ENCODE assay signal across 1 cellular context in genomic region chr9:125261501-125262216, GRCh38.
TF ChIP-seq lines count a peak whose summit lies in the region.

GAPVD1 (plus strand) TSS chr9:125261826; CDS start chr9:125298922, 37,096 bp downstream.

TF ChIP-seq in HepG2, 621 proteins besides CTCF, POLR2A, EP300 and RAD21 (continued from another document and continues in another):
- TF ChIP-seq MLXIP (CRISPR knock-in tag; IDR thresholded peaks at IDR 0.05; ENCODE audit: borderline replicate concordance), result no peak
- no peak for TF ChIP-seq ZNF644 (CRISPR knock-in tag; IDR thresholded peaks at IDR 0.05; ENCODE audit: low read depth)
- TF ChIP-seq ZSCAN22 (CRISPR knock-in tag; IDR thresholded peaks at IDR 0.05), result 0 out of 2 replicates have a peak, but pooled peaks have one; percentile 50
- peak; percentile 70; the same call in 1 of the 2 replicates for TF ChIP-seq EED (CRISPR knock-in tag; IDR thresholded peaks at IDR 0.05)
- peak; percentile 96 for TF ChIP-seq ZNF333 (CRISPR knock-in tag; IDR thresholded peaks at IDR 0.05; ENCODE audit: borderline replicate concordance)
- peak; percentile 65; the same call in 1 of the 2 replicates for TF ChIP-seq SIN3A (IDR thresholded peaks at IDR 0.05; ENCODE audit: borderline replicate concordance, low read depth, low read length)
- peak; percentile 18; the same call in 1 of the 2 replicates for TF ChIP-seq FOXC1 (CRISPR knock-in tag; IDR thresholded peaks at IDR 0.05; ENCODE audit: borderline replicate concordance)
- TF ChIP-seq ZNF281 (CRISPR knock-in tag; IDR thresholded peaks at IDR 0.05; ENCODE audit: borderline replicate concordance), result peak; percentile 51
- peak; percentile 54; the same call in 1 of the 2 replicates for TF ChIP-seq MXD3 (CRISPR knock-in tag; IDR thresholded peaks at IDR 0.05)
- peak; percentile 86 to 94; a peak in 3 of 4 replicates for TF ChIP-seq HMGXB4 (CRISPR knock-in tag; IDR thresholded peaks at IDR 0.05; ENCODE audit: borderline replicate concordance in 1 of 2, low read depth in 1 of 2)
- TF ChIP-seq AHDC1 (CRISPR knock-in tag; IDR thresholded peaks at IDR 0.05; ENCODE audit: borderline replicate concordance), result peak; percentile 62; the same call in 1 of the 2 replicates
- peak; percentile 23 for TF ChIP-seq TBL1XR1 (IDR thresholded peaks at IDR 0.05; ENCODE audit: borderline replicate concordance, low read length, partially characterized antibody)
- TF ChIP-seq IRF9 (CRISPR knock-in tag; IDR thresholded peaks at IDR 0.05; ENCODE audit: borderline replicate concordance), result peak; percentile 35; the same call in 1 of the 2 replicates
- TF ChIP-seq ZC3H13 (CRISPR knock-in tag; IDR thresholded peaks at IDR 0.05), result no peak; the same call in 1 of the 2 replicates
- 0 out of 2 replicates have a peak, but pooled peaks have one; percentile 75 for TF ChIP-seq GTF3A (CRISPR knock-in tag; conservative IDR thresholded peaks at IDR 0.05)
- peak; percentile 56; the same call in 1 of the 2 replicates for TF ChIP-seq ZNF362 (CRISPR knock-in tag; IDR thresholded peaks at IDR 0.05; ENCODE audit: borderline replicate concordance)
- TF ChIP-seq IRX3 (CRISPR knock-in tag; IDR thresholded peaks at IDR 0.05; ENCODE audit: borderline replicate concordance, low read depth), result peak; percentile 84; the same call in 1 of the 2 replicates
- TF ChIP-seq ZNF230 (CRISPR knock-in tag; IDR thresholded peaks at IDR 0.05), result peak; percentile 76; the same call in 1 of the 2 replicates
- TF ChIP-seq ZNF503 (CRISPR knock-in tag; IDR thresholded peaks at IDR 0.05), result peak; percentile 32; the same call in 1 of the 2 replicates
- 0 out of 2 replicates have a peak, but pooled peaks have one; percentile 42 for TF ChIP-seq ZNF280D (CRISPR knock-in tag; IDR thresholded peaks at IDR 0.05)
- 0 out of 2 replicates have a peak, but pooled peaks have one; percentile 38 for TF ChIP-seq MYNN (CRISPR knock-in tag; IDR thresholded peaks at IDR 0.05; ENCODE audit: low read depth)
- TF ChIP-seq SMAD1 (CRISPR knock-in tag; IDR thresholded peaks at IDR 0.05; ENCODE audit: borderline replicate concordance, low read depth), result no peak
- TF ChIP-seq ZNF263 (CRISPR knock-in tag; IDR thresholded peaks at IDR 0.05), result peak; percentile 51
- peak; percentile 93 for TF ChIP-seq KAT8 (CRISPR knock-in tag; IDR thresholded peaks at IDR 0.05)
- no peak; the same call in 1 of the 2 replicates for TF ChIP-seq MAZ (IDR thresholded peaks at IDR 0.05; ENCODE audit: borderline replicate concordance, low read depth, low read length)
- TF ChIP-seq MAZ (CRISPR knock-in tag; IDR thresholded peaks at IDR 0.05; ENCODE audit: low read depth), result peak; percentile 72
- no peak for TF ChIP-seq MLX (CRISPR knock-in tag; IDR thresholded peaks at IDR 0.05)
- 0 out of 2 replicates have a peak, but pooled peaks have one; percentile 49 for TF ChIP-seq ZNF672 (CRISPR knock-in tag; IDR thresholded peaks at IDR 0.05)
